ENCODE assay signal across 16 cellular contexts in the genomic region with DNA sequence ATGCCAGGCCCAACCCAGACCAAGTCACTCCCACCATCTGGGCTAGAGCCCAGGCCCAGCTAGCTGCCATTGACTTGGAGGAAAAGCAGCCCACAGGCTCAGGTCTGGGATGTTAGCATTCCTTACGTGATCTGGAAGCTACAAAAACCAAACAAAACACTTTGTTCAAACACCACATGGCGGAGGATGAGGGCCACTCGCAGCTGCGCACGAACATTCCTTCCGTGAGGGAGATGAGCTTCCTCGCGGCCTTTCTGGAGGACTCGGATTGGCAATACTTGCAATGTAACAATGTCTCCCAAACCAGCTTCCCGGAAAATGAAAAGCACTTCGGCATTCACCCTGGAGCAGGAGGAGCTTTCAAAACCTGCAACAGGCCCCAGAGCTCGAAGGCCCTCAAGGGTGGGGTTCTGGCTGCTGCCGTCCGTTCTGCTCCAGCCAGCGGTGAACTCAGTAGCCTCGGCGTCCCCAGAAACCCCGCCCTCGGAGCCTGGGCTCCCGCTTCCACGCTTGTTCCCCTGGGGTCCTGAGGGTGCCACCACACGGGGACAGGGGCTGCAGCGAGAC. TPM values are rescaled to one million over a fixed set of nuclear protein-coding genes. Genes with fewer than 3 reads are reported as not detected.
DNase-seq lines count a peak whose midpoint lies in the region; ATAC-seq, FAIRE-seq and TF ChIP-seq lines count a peak whose summit lies in the region.
"Had no signal": no experiment of that assay in that cellular context is flagged by ENCODE, and none has a peak within 500 bp of the region (broad histone marks: within the 10 kb centered on the region; RNA-seq: fewer than 3 reads in every experiment).

No MANE protein-coding gene starts in this region.

- H3K4me3 Mint-ChIP-seq in Caco-2 (ENCODE audit: unreplicated experiment) = peak overlapping the region; percentile 64
- H3K4me3 Mint-ChIP-seq: CD4-positive, CD25-positive, alpha-beta regulatory T cell had no signal

- H3K4me1 Mint-ChIP-seq in Caco-2 (ENCODE audit: low read depth, unreplicated experiment) = peaks cover 32% of the 10 kb centered on the region
- H3K4me1 Mint-ChIP-seq: CD4-positive, CD25-positive, alpha-beta regulatory T cell had no signal

- WGBS in K562 (ENCODE audit: insufficient coverage, low coverage, missing lambda C conversion rate) = 16% methylated on average over 23 of the region's 23 CpGs
- 81% methylated on average over 23 of the region's 23 CpGs for WGBS in hepatocyte (ENCODE audit: low lambda C conversion rate, missing lambda C conversion rate)

- no peak for FAIRE-seq in K562 (lab: Jason Lieb, UNC)

- H3K36me3 Mint-ChIP-seq in Caco-2 (ENCODE audit: insufficient read depth, unreplicated experiment) = no peaks in the 10 kb centered on the region
- H3K36me3 Mint-ChIP-seq: CD4-positive, CD25-positive, alpha-beta regulatory T cell had no signal

- H3K4me3 ChIP-seq in Caco-2 (ENCODE audit: low read depth, low read length) (peak overlapping the region; percentile 24; the same call in 1 of the 2 replicates), K562 (peak overlapping the region; percentile 35), hepatocyte (no peak overlapping the region)
- H3K4me3 ChIP-seq: SK-N-MC had no signal

- H2AFZ ChIP-seq in K562 (ENCODE audit: low read depth, low read length) (peak overlapping the region; percentile 92), hepatocyte (no peak overlapping the region)

- H3K27me3 ChIP-seq in Caco-2 (replicated peaks; ENCODE audit: control insufficient read depth, insufficient read depth, low read length) (no peaks in the 10 kb centered on the region), K562 (ENCODE audit: control insufficient read depth in 2 of 2, insufficient read depth in 2 of 2, low read length in 2 of 2) (peaks cover 0 to 9% of the 10 kb centered on the region in 2 experiments; a peak in 3 of 5 replicates), hepatocyte (no peaks in the 10 kb centered on the region)

- peak overlapping the region; percentile 27 to 78; a peak in 3 of 4 replicates for H3K9ac ChIP-seq in K562 (ENCODE audit: insufficient read depth in 1 of 2, low read depth in 2 of 2, low read length in 2 of 2)

- peak in 1 of 2 experiments; percentile 22 for DNase-seq in Caco-2
- DNase-seq in K562 (ENCODE audit: extremely low read depth in 1 of 4, low spot score in 3 of 4) = no peak
- peak; percentile 21 for DNase-seq in hepatocyte (ENCODE audit: low spot score)
- peak; percentile 76 for DNase-seq in sciatic nerve (ENCODE audit: low spot score)
- DNase-seq in NCI-H2171 treated with DMSO at 0.1 percent for 48 hours (lab: John Stamatoyannopoulos, UW) = no peak
- DNase-seq in MV-4-11 (lab: John Stamatoyannopoulos, UW) = no peak
- DNase-seq: amygdala; CD4-positive, CD25-positive, alpha-beta regulatory T cell; hippocampal formation; Karpas-422; NCI-H2029; stimulated activated naive CD8-positive, alpha-beta T cell treated with anti-CD3 and anti-CD28 coated beads, Interleukin-15, Interleukin-2, amounts not matched to agents 100 U/mL and 50 U/mL, for 24 hours had no signal

- no peaks in the 10 kb centered on the region for H3K9me2 ChIP-seq in hepatocyte (replicated peaks; ENCODE audit: insufficient read depth)

- in situ Hi-C loops in K562 (cut with MboI) = no loop called here

- H3K4me2 ChIP-seq in K562 (ENCODE audit: insufficient read depth, low read length) (peak overlapping the region; percentile 73), hepatocyte (no peak overlapping the region)

- no peak for TF ChIP-seq POLR2A in K562 (conservative IDR thresholded peaks at IDR 0.05)

- no peak for TF ChIP-seq CTCF in Caco-2 (IDR thresholded peaks at IDR 0.05; ENCODE audit: insufficient read depth in 1 of 2, low read depth in 1 of 2, low read length in 1 of 2, severe bottlenecking in 1 of 2, unreplicated experiment in 1 of 2)
- no peak for TF ChIP-seq CTCF in K562 (IDR thresholded peaks at IDR 0.05 in 2 of 3, conservative IDR thresholded peaks at IDR 0.05 in 1 of 3; ENCODE audit: insufficient read depth in 2 of 3, low read depth in 1 of 3, low read length in 3 of 3)
- TF ChIP-seq CTCF in hepatocyte (IDR thresholded peaks at IDR 0.05; ENCODE audit: poor library complexity) = no peak

- H3K4me1 ChIP-seq in Caco-2 (peaks cover 44% of the 10 kb centered on the region), K562 (replicated peaks in 1 of 2; ENCODE audit: control insufficient read depth in 2 of 2, insufficient read depth in 2 of 2, low read length in 2 of 2) (peaks cover 4 to 13% of the 10 kb centered on the region in 2 experiments; a peak in 4 of 5 replicates), hepatocyte (ENCODE audit: insufficient read depth) (peaks cover 45% of the 10 kb centered on the region)

- H3K9me3 Mint-ChIP-seq in Caco-2 (ENCODE audit: unreplicated experiment) = no peaks in the 10 kb centered on the region

- BruUV-seq in Caco-2 (replicated peaks; lab: Mats Ljungman, UMichigan) = TSS peak; percentile 68
- BruUV-seq in K562 (replicated peaks; lab: Mats Ljungman, UMichigan) = no TSS peak

- H3K27ac Mint-ChIP-seq in Caco-2 (ENCODE audit: unreplicated experiment) = peak overlapping the region; percentile 29
- H3K27ac Mint-ChIP-seq: CD4-positive, CD25-positive, alpha-beta regulatory T cell had no signal

- TF ChIP-seq RAD21 in K562 (CRISPR knock-in tag; conservative IDR thresholded peaks at IDR 0.05 in 1 of 2, IDR thresholded peaks at IDR 0.05 in 1 of 2) = no peak

- no peak overlapping the region for H3K27ac ChIP-seq in K562 (ENCODE audit: extremely low read depth, low read depth, low read length)
- peak overlapping the region; percentile 85 for H3K27ac ChIP-seq in hepatocyte
- H3K27ac ChIP-seq: SK-N-MC, VCaP had no signal

- H3K9me3 ChIP-seq in Caco-2 (no peaks in the 10 kb centered on the region), K562 (replicated peaks; ENCODE audit: control insufficient read depth, insufficient read depth, low read depth, low read length) (no peaks in the 10 kb centered on the region), hepatocyte (ENCODE audit: low read depth) (no peaks in the 10 kb centered on the region)

- H3K27me3 Mint-ChIP-seq in Caco-2 (ENCODE audit: insufficient read depth, unreplicated experiment) = no peaks in the 10 kb centered on the region

- H3K36me3 ChIP-seq in Caco-2 (ENCODE audit: control insufficient read depth, insufficient read depth, low read length) = no peaks in the 10 kb centered on the region
- H3K36me3 ChIP-seq in K562 (ENCODE audit: control insufficient read depth, insufficient read depth, low read length) = no peaks in the 10 kb centered on the region
- no peaks in the 10 kb centered on the region for H3K36me3 ChIP-seq in hepatocyte (replicated peaks; ENCODE audit: insufficient read depth, low read depth)

- no peaks in the 10 kb centered on the region for H3K79me2 ChIP-seq in K562 (ENCODE audit: control insufficient read depth, insufficient read depth, low read length)
- H3K79me2 ChIP-seq in hepatocyte = no peaks in the 10 kb centered on the region

- peaks cover 6% of the 10 kb centered on the region for H3K9me1 ChIP-seq in K562 (ENCODE audit: control insufficient read depth, insufficient read depth, low read length)

- intact Hi-C loops in Caco-2 (cut with micrococcal nuclease; ENCODE audit: unreplicated experiment) (loop anchor here (10.0 kb wide), 1 partner anchor 47 kb away; no protein-coding TSS in a partner anchor), K562 (cut with micrococcal nuclease) (no loop called here), sciatic nerve (cut with DNase I) (no loop called here)

- H4K20me1 ChIP-seq in K562 (replicated peaks; ENCODE audit: control insufficient read depth, insufficient read depth, low read length) (no peaks in the 10 kb centered on the region), hepatocyte (ENCODE audit: insufficient read depth, poor library complexity, severe bottlenecking) (no peaks in the 10 kb centered on the region)

- ATAC-seq in K562 (peak; percentile 81), sciatic nerve (peak; percentile 92), GM18873 (IDR thresholded peaks at IDR 0.05; ENCODE audit: low FRiP score, unreplicated experiment) (no peak), HG03520 (IDR thresholded peaks at IDR 0.05; ENCODE audit: unreplicated experiment) (no peak)
- ATAC-seq: stimulated activated naive CD8-positive, alpha-beta T cell treated with anti-CD3 and anti-CD28 coated beads, Interleukin-15, Interleukin-2, amounts not matched to agents 100 U/mL and 50 U/mL, for 24 hours had no signal

- CTCF ChIA-PET in Caco-2 (lab: Charles Lee) = interaction anchor here (0.5 kb wide), 1 partner anchor 883 kb away, joined by 6 read pairs; no protein-coding TSS in a partner anchor
- CTCF ChIA-PET in K562 (lab: Yijun Ruan, JAX; ENCODE audit: low intra/inter-chr PET ratio) = no interaction called here

- POLR2A ChIA-PET in Caco-2 (lab: Charles Lee) = no interaction called here
- POLR2A ChIA-PET in K562 (lab: Yijun Ruan, JAX) = interaction anchor here (0.6 kb wide), 2 partner anchors 81 to 100 kb away, joined by 3 to 4 read pairs; no protein-coding TSS in a partner anchor

- TF ChIP-seq EP300 in K562 (IDR thresholded peaks at IDR 0.05; ENCODE audit: low read length) = no peak

TF ChIP-seq in K562, 482 proteins besides CTCF, POLR2A, EP300 and RAD21 (continues in another document):
- peak; percentile 27 to 45; a peak in 3 of 4 replicates for TF ChIP-seq NRF1 (conservative IDR thresholded peaks at IDR 0.05 in 1 of 2, IDR thresholded peaks at IDR 0.05 in 1 of 2)
- peak; percentile 11; the same call in 1 of the 2 replicates for TF ChIP-seq PHF8 (IDR thresholded peaks at IDR 0.05; ENCODE audit: borderline replicate concordance, low read length)

RNA-seq across cellular contexts. Expression of gene COL6A1, which starts 40.5 kb away (rescaled TPM):
- total RNA-seq in Caco-2 (2022) (31.9 and 33.4 TPM in 2 replicates), K562 (2014; rRNA removed) (0.14 and 0.53 TPM in 2 replicates), K562 (2014; rRNA removed; fragmentation: Illumina TruSeq; extraction: Trizol) (0.13 TPM in 1 of 2 replicates, not detected in the other), K562 (2015; rRNA removed; fragmentation: Illumina TruSeq; extraction: Trizol) (0.04 and 0.14 TPM in 2 replicates), K562 (2021) (1.2 and 1.3 TPM in 2 replicates), hepatocyte (193 and 296 TPM in 2 replicates), sciatic nerve (247 TPM)
- 0.32 and 1.5 TPM in 2 replicates for total RNA-seq in K562 (2011; cell fraction: chromatin; rRNA removed; ENCODE audit: low replicate concordance)
- 1.7 and 3.8 TPM in 2 replicates for total RNA-seq in K562 (2011; cell fraction: nucleolus; rRNA removed)
- 1.2 and 1.4 TPM in 2 replicates for total RNA-seq in K562 (2011; cell fraction: nucleoplasm; rRNA removed)
- polyA plus RNA-seq in K562 (2011; rRNA removed) (0.10 and 0.39 TPM in 2 replicates), K562 (2014; fragmentation: Illumina TruSeq; extraction: Trizol) (0.07 and 0.21 TPM in 2 replicates), K562 (2014; fragmentation: Nextera tagmentation; extraction: Ambion mirVana) (not detected), K562 (2014; rRNA removed) (0.50 and 0.76 TPM in 2 replicates), hepatocyte (592 and 616 TPM in 2 replicates)
- polyA plus RNA-seq in K562 (2011; cell fraction: cytosol; rRNA removed) = 0.21 and 0.48 TPM in 2 replicates
- 3.8 and 4.4 TPM in 2 replicates for polyA plus RNA-seq in K562 (2011; cell fraction: nucleus; rRNA removed)
- polyA plus RNA-seq in K562 (2012) = 0.57 and 1.5 TPM in 2 replicates
- polyA minus RNA-seq in K562 (2011; rRNA and poly(A)+ RNA removed) = not detected in 2 replicates
- polyA minus RNA-seq in K562 (2011; cell fraction: cytosol; rRNA and poly(A)+ RNA removed) = 1.5 TPM in 1 of 2 replicates, not detected in the other
- 0.40 and 1.2 TPM in 2 replicates for polyA minus RNA-seq in K562 (2011; cell fraction: nucleus; rRNA and poly(A)+ RNA removed)

Comparison
In these comparisons a context has a peak if more than half of its experiments do, and no peak if none do; other contexts are left out.
1. DNase-seq: peak in hepatocyte (single experiment) and sciatic nerve (single experiment); none in K562 (0 of 4), NCI-H2171 treated with DMSO at 0.1 percent for 48 hours (single experiment) and MV-4-11 (single experiment).
2. ATAC-seq: peak in K562 (single experiment) and sciatic nerve (single experiment); none in GM18873 (single experiment) and HG03520 (single experiment).